In genomic region chr4:10655968-10656367, GRCh38 we compare ENCODE assay signal across 9 cellular contexts. TPM values are rescaled to one million over a fixed set of nuclear protein-coding genes. Genes with fewer than 3 reads are reported as not detected.
A peak's percentile ranks its signal among the peaks of the same experiment; 100 is the strongest.
DNase-seq lines count a peak whose midpoint lies in the region; ATAC-seq and TF ChIP-seq lines count a peak whose summit lies in the region.
"Had no signal": no experiment of that assay in that cellular context is flagged by ENCODE, and none has a peak within 500 bp of the region (broad histone marks: within the 10 kb centered on the region; RNA-seq: fewer than 3 reads in every experiment).

No MANE protein-coding gene starts in this region.

- H3K9me3 ChIP-seq in AG04450 (ENCODE audit: control insufficient read depth, insufficient read depth, low read length) (no peaks in the 10 kb centered on the region), heart right ventricle (no peaks in the 10 kb centered on the region), transverse colon (no peaks in the 10 kb centered on the region)

- TF ChIP-seq EP300 in transverse colon (IDR thresholded peaks at IDR 0.05; ENCODE audit: low read depth), result no peak

- intact Hi-C loops in heart right ventricle (cut with DNase I), result no loop called here
- intact Hi-C loops in transverse colon (cut with DNase I; ENCODE audit: low total_unique reads), result no loop called here

- no peak for TF ChIP-seq CTCF in AG04450 (IDR thresholded peaks at IDR 0.05; ENCODE audit: low read depth, low read length)
- TF ChIP-seq CTCF in VCaP (conservative IDR thresholded peaks at IDR 0.05), result no peak
- TF ChIP-seq CTCF in fibroblast of pulmonary artery (IDR thresholded peaks at IDR 0.05; ENCODE audit: low read length, missing control alignments), result no peak
- no peak for TF ChIP-seq CTCF in heart right ventricle (IDR thresholded peaks at IDR 0.05)
- TF ChIP-seq CTCF in transverse colon (IDR thresholded peaks at IDR 0.05), result no peak

- CTCF ChIA-PET in AG04450 (lab: Charles Lee), result interaction anchor here (0.6 to 0.7 kb wide), 2 partner anchors 22 to 66 kb away, joined by 3 read pairs; no protein-coding TSS in a partner anchor

- no peak for TF ChIP-seq POLR2A in transverse colon (IDR thresholded peaks at IDR 0.05)

- DNase-seq in AG04450 (ENCODE audit: low read depth, low spot score), result peak; percentile 29
- DNase-seq in HCEC 1CT, result peak; percentile 55
- DNase-seq in fibroblast of pulmonary artery (ENCODE audit: low read depth), result peak; percentile 74
- DNase-seq in heart right ventricle, result no peak
- DNase-seq in AG08395 (ENCODE audit: low spot score), result no peak
- DNase-seq in transverse colon, result no peak
- DNase-seq: NCI-H1436 treated with DMSO at 0.1 percent for 48 hours had no signal

- ATAC-seq in heart right ventricle (no peak), HG03439 (IDR thresholded peaks at IDR 0.05; ENCODE audit: unreplicated experiment) (no peak)

- H3K27me3 ChIP-seq in AG04450 (ENCODE audit: control insufficient read depth, insufficient read depth, low read length), result no peaks in the 10 kb centered on the region
- peaks cover 0 to 5% (median 0%) of the 10 kb centered on the region in 7 donors for H3K27me3 ChIP-seq in heart right ventricle
- H3K27me3 ChIP-seq in transverse colon, result no peaks in the 10 kb centered on the region

- in situ Hi-C loops in transverse colon (cut with MboI; ENCODE audit: low pct_ligation_motif_present in 1 of 4, low pct_unique_long_range_greater_than_20kb in 1 of 4, low sequenced_read_pairs in 3 of 4), result no loop called here

- H3K4me3 ChIP-seq in AG04450 (ENCODE audit: low read depth, low read length) (no peak overlapping the region), fibroblast of pulmonary artery (replicated peaks; ENCODE audit: low read depth, low read length) (no peak overlapping the region), heart right ventricle (no peak overlapping the region), transverse colon (no peak overlapping the region)

- 71 to 79% methylated on average over 6 of the region's 6 CpGs for WGBS in heart right ventricle, 2 donors
- 26 to 44% methylated on average over 4 to 6 of the region's 6 CpGs for WGBS in transverse colon (ENCODE audit: low coverage in 1 of 2), 2 donors

- H3K4me1 ChIP-seq in heart right ventricle (no peaks in the 10 kb centered on the region), transverse colon (peaks cover 0 to 7% (median 3%) of the 10 kb centered on the region in 4 donors)

- H3K36me3 ChIP-seq in heart right ventricle (no peaks in the 10 kb centered on the region), transverse colon (no peaks in the 10 kb centered on the region)

- no peak overlapping the region for H3K27ac ChIP-seq in AG04450 (ENCODE audit: low read depth, low read length)
- peak overlapping the region; percentile 96 for H3K27ac ChIP-seq in VCaP
- H3K27ac ChIP-seq in heart right ventricle, result no peak overlapping the region
- no peak overlapping the region for H3K27ac ChIP-seq in transverse colon

- POLR2A ChIA-PET in AG04450 (lab: Yijun Ruan, JAX), result interaction anchor here (0.6 to 1.4 kb wide), 5 partner anchors 32 to 1042 kb away, joined by 3 to 11 read pairs (median 5); no protein-coding TSS in a partner anchor

RNA-seq across cellular contexts. Expression of gene CLNK, which starts 28.6 kb away (rescaled TPM):
- polyA plus RNA-seq in AG04450 (2011; rRNA removed), result not detected in 2 replicates
- polyA minus RNA-seq in AG04450 (2011; rRNA and poly(A)+ RNA removed), result not detected in 2 replicates
- total RNA-seq in heart right ventricle, result under 1 TPM in 2 of 10 donors, not detected in 8; 0.15 to 0.62 TPM
- polyA plus RNA-seq in heart right ventricle, result not detected
- under 1 TPM in 2 of 4 donors, not detected in 2; under 0.01 to 0.48 TPM for total RNA-seq in transverse colon

Comparison
In these comparisons a context has a peak if more than half of its experiments do, and no peak if none do; other contexts are left out.
1. DNase-seq: peak in AG04450 (single experiment), HCEC 1CT (single experiment) and fibroblast of pulmonary artery (single experiment); none in heart right ventricle (0 of 2), AG08395 (single experiment) and transverse colon (single experiment).